In genomic region chr17:75854881-75855309, GRCh38 we compare ENCODE assay signal across 6 cellular contexts. TPM values are rescaled to one million over a fixed set of nuclear protein-coding genes. Genes with fewer than 3 reads are reported as not detected.
A peak's percentile ranks its signal among the peaks of the same experiment; 100 is the strongest.
DNase-seq lines count a peak whose midpoint lies in the region; ATAC-seq and TF ChIP-seq lines count a peak whose summit lies in the region.

No MANE protein-coding gene starts in this region.

- DNase-seq in NK-92 treated with Interleukin-12 subunit alpha and Interleukin-12 subunit beta, amount 100 ng/mL, for 24 hours (lab: John Stamatoyannopoulos, UW), result peak; percentile 66
- DNase-seq in NK-92 (lab: John Stamatoyannopoulos, UW; ENCODE audit: unreplicated experiment), result no peak
- DNase-seq in heart right ventricle, result no peak
- DNase-seq in tibial artery, result no peak
- DNase-seq in 8988T, result no peak
- no peak for DNase-seq in CD1c-positive myeloid dendritic cell (ENCODE audit: extremely low spot score)

- peaks cover 32 to 82% (median 67%) of the 10 kb centered on the region in 9 donors for H3K4me1 ChIP-seq in heart right ventricle
- H3K4me1 ChIP-seq in tibial artery, result peaks cover 0 to 51% (median 26%) of the 10 kb centered on the region in 4 donors

- intact Hi-C loops in heart right ventricle (cut with DNase I) (loop anchor here in 5 of 10 donors (1.0 to 5.0 kb wide), 6 partner anchors 24 to 73 kb away; partner anchors contain the start of genes UNK (in 4 of the 5), TRIM65 (in 3 of the 5) and TRIM47 (in 1 of the 5)), tibial artery (cut with DNase I; ENCODE audit: low total_unique reads) (no loop called here)

- WGBS in heart right ventricle, 2 donors, result 1% methylated on average over 18 to 19 of the region's 19 CpGs

- H3K36me3 ChIP-seq in heart right ventricle, result peaks cover 0 to 36% (median 9%) of the 10 kb centered on the region in 9 donors
- H3K36me3 ChIP-seq in tibial artery, result peaks cover 18 to 27% (median 24%) of the 10 kb centered on the region in 3 donors

- H3K9me3 ChIP-seq in heart right ventricle, result no peaks in the 10 kb centered on the region
- H3K9me3 ChIP-seq in tibial artery, result no peaks in the 10 kb centered on the region

- H3K27ac ChIP-seq in heart right ventricle (peak overlapping the region; percentile 70 to 99 (median 98)), tibial artery (peak overlapping the region; percentile 91 to 100)

- ATAC-seq in heart right ventricle, result peak; percentile 1 to 28 (median 16)

- TF ChIP-seq CTCF in heart right ventricle (IDR thresholded peaks at IDR 0.05) (no peak), tibial artery (IDR thresholded peaks at IDR 0.05) (no peak)

- H3K4me3 ChIP-seq in heart right ventricle (peak overlapping the region; percentile 63 to 85 (median 82)), tibial artery (peak overlapping the region; percentile 60 to 95)

- no peaks in the 10 kb centered on the region for H3K27me3 ChIP-seq in heart right ventricle
- H3K27me3 ChIP-seq in tibial artery, result no peaks in the 10 kb centered on the region

RNA-seq across cellular contexts. Expression of gene WBP2, which starts 0.2 kb away (rescaled TPM):
- total RNA-seq in heart right ventricle, result 100 to 1,000 TPM; 130 to 210 (median 173) TPM
- polyA plus RNA-seq in heart right ventricle, result 100 to 1,000 TPM; 155 to 205 TPM

RNA-seq across cellular contexts. Expression of gene UNC13D, which starts 10.7 kb away (rescaled TPM):
- total RNA-seq in heart right ventricle, result 10 to 100 TPM in 3 of 10 donors, 1 to 10 TPM in 7; 5.5 to 20.7 (median 8.5) TPM
- 10 to 100 TPM in 1 of 2 donors, 1 to 10 TPM in 1; 3.0 to 12.6 TPM for polyA plus RNA-seq in heart right ventricle

RNA-seq across cellular contexts. Expression of gene TRIM47, which starts 23.5 kb away (rescaled TPM):
- total RNA-seq in heart right ventricle, result 10 to 100 TPM in 9 of 10 donors, 1 to 10 TPM in 1; 9.3 to 53.1 (median 21.5) TPM
- polyA plus RNA-seq in heart right ventricle, result 10 to 100 TPM; 22.4 to 48.7 TPM

RNA-seq across cellular contexts. Expression of gene TRIM65, which starts 41.9 kb away (rescaled TPM):
- 10 to 100 TPM in 1 of 10 donors, 1 to 10 TPM in 9; 5.1 to 12.7 (median 8.9) TPM for total RNA-seq in heart right ventricle
- 10 to 100 TPM in 1 of 2 donors, 1 to 10 TPM in 1; 5.6 to 16.7 TPM for polyA plus RNA-seq in heart right ventricle

RNA-seq across cellular contexts. Expression of gene MRPL38, which starts 49.8 kb away (rescaled TPM):
- total RNA-seq in heart right ventricle, result 100 to 1,000 TPM in 4 of 10 donors, 10 to 100 TPM in 6; 89.6 to 144 (median 96.5) TPM
- polyA plus RNA-seq in heart right ventricle, result 100 to 1,000 TPM in 1 of 2 donors, 10 to 100 TPM in 1; 86.0 to 160 TPM
